In the genomic region with DNA sequence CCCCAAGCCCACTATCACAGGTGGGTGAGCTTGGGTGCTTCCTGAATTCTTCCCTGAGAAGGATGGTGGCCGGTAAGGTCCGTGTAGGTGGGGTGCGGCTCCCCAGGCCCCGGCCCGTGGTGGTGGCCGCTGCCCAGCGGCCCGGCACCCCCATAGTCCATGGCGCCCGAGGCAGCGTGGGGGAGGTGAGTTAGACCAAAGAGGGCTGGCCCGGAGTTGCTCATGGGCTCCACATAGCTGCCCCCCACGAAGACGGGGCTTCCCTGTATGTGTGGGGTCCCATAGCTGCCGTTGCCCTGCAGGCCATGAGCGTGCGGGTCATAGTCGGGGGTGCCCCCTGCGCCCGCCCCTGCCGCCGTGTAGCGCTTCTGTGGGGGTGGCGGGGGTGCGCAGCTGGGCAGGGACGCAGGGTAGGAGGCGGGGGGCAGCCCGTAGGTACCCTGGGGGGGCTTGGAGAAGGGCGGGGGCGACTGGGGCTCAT, we compare ENCODE assay signal across 14 cellular contexts. TPM values are rescaled to one million over a fixed set of nuclear protein-coding genes. Genes with fewer than 3 reads are reported as not detected.
DNase-seq lines count a peak whose midpoint lies in the region; ATAC-seq and TF ChIP-seq lines count a peak whose summit lies in the region.
"Had no signal": no experiment of that assay in that cellular context is flagged by ENCODE, and none has a peak within 500 bp of the region (broad histone marks: within the 10 kb centered on the region; RNA-seq: fewer than 3 reads in every experiment).

No MANE protein-coding gene starts in this region.

- no peak overlapping the region for H2AFZ ChIP-seq in osteoblast (ENCODE audit: low read length)

- no peak overlapping the region for H3K27ac Mint-ChIP-seq in T-helper 2 cell treated with Interferon-gamma antibody and Interleukin-4, amounts not matched to agents 5 μg/mL and 100 μg/mL, for 36 hours

- peak overlapping the region; percentile 98 to 100 for H3K27ac ChIP-seq in breast epithelium
- H3K27ac ChIP-seq in rectal smooth muscle tissue (ENCODE audit: low read depth, low read length): peak overlapping the region; percentile 90
- H3K27ac ChIP-seq in osteoblast (ENCODE audit: low read depth, low read length): no peak overlapping the region
- H3K27ac ChIP-seq: SJCRH30 had no signal

- peak overlapping the region; percentile 33 to 83 (median 67) for H3K4me3 ChIP-seq in breast epithelium
- H3K4me3 ChIP-seq in kidney epithelial cell (ENCODE audit: low read depth, low read length): peak overlapping the region; percentile 24
- peak overlapping the region; percentile 29 for H3K4me3 ChIP-seq in rectal smooth muscle tissue (ENCODE audit: low read length)
- no peak overlapping the region for H3K4me3 ChIP-seq in osteoblast (ENCODE audit: insufficient read depth, low read length)
- H3K4me3 ChIP-seq: SJCRH30 had no signal

- H3K9ac ChIP-seq in rectal smooth muscle tissue (ENCODE audit: low read length): no peak overlapping the region

- H3K27me3 ChIP-seq in breast epithelium (no peaks in the 10 kb centered on the region), kidney epithelial cell (ENCODE audit: control insufficient read depth, insufficient read depth, low read length) (no peaks in the 10 kb centered on the region), rectal smooth muscle tissue (ENCODE audit: control insufficient read depth, insufficient read depth, low read length) (no peaks in the 10 kb centered on the region), osteoblast (ENCODE audit: insufficient read depth, low read length) (no peaks in the 10 kb centered on the region)
- H3K27me3 ChIP-seq: SJCRH30 had no signal

- H3K36me3 ChIP-seq in breast epithelium (no peaks in the 10 kb centered on the region), kidney epithelial cell (ENCODE audit: control insufficient read depth, insufficient read depth, low read length) (no peaks in the 10 kb centered on the region), rectal smooth muscle tissue (ENCODE audit: control insufficient read depth, insufficient read depth, low read length) (no peaks in the 10 kb centered on the region), osteoblast (ENCODE audit: insufficient read depth, low read length) (no peaks in the 10 kb centered on the region)

- intact Hi-C loops in breast epithelium (cut with DNase I; ENCODE audit: low total_unique reads): no loop called here

- H3K9me3 ChIP-seq in breast epithelium: no peaks in the 10 kb centered on the region
- H3K9me3 ChIP-seq in osteoblast (ENCODE audit: low read depth, low read length): no peaks in the 10 kb centered on the region

- H3K27me3 Mint-ChIP-seq in T-helper 2 cell treated with Interferon-gamma antibody and Interleukin-4, amounts not matched to agents 5 μg/mL and 100 μg/mL, for 36 hours (ENCODE audit: low read depth): peaks cover 32% of the 10 kb centered on the region

- H3K4me2 ChIP-seq in osteoblast (ENCODE audit: insufficient read depth, low read length): no peak overlapping the region

- ATAC-seq in HG03280 (IDR thresholded peaks at IDR 0.05; ENCODE audit: unreplicated experiment): no peak

- H3K4me1 ChIP-seq in breast epithelium (no peaks in the 10 kb centered on the region), rectal smooth muscle tissue (ENCODE audit: control insufficient read depth, insufficient read depth, low read length) (peaks cover 27% of the 10 kb centered on the region), osteoblast (ENCODE audit: insufficient read depth, low read length) (peaks cover 41% of the 10 kb centered on the region)

- no peaks in the 10 kb centered on the region for H3K9me3 Mint-ChIP-seq in T-helper 2 cell treated with Interferon-gamma antibody and Interleukin-4, amounts not matched to agents 5 μg/mL and 100 μg/mL, for 36 hours

- no peak overlapping the region for H3K4me3 Mint-ChIP-seq in T-helper 2 cell treated with Interferon-gamma antibody and Interleukin-4, amounts not matched to agents 5 μg/mL and 100 μg/mL, for 36 hours

- no peak for TF ChIP-seq CTCF in breast epithelium (IDR thresholded peaks at IDR 0.05)
- no peak for TF ChIP-seq CTCF in kidney epithelial cell (IDR thresholded peaks at IDR 0.05; ENCODE audit: insufficient read depth, low read length, poor library complexity, severe bottlenecking)
- no peak for TF ChIP-seq CTCF in osteoblast (IDR thresholded peaks at IDR 0.05; ENCODE audit: extremely low read depth, low read depth, low read length)

- peaks cover 5% of the 10 kb centered on the region for H4K20me1 ChIP-seq in osteoblast (ENCODE audit: insufficient read depth, low read length)

- DNase-seq in ELF-1 (ENCODE audit: low read depth, low spot score) (peak; percentile 5), breast epithelium (ENCODE audit: low spot score in 2 of 2) (no peak), kidney epithelial cell (ENCODE audit: low read depth) (no peak), mucosa of gallbladder (ENCODE audit: low spot score) (no peak), osteoblast (ENCODE audit: insufficient read length, low spot score, missing footprints) (no peak)
- no peak for DNase-seq in T-helper 2 cell treated with Interferon-gamma antibody and Interleukin-4, amounts not matched to agents 5 μg/mL and 100 μg/mL, for 36 hours (ENCODE audit: low spot score)
- DNase-seq: ACHN, NCI-H1417 treated with DMSO at 0.1 percent for 48 hours, NCI-H748 treated with DMSO at 0.1 percent for 48 hours, SJCRH30 had no signal

- H3K79me2 ChIP-seq in osteoblast (ENCODE audit: insufficient read depth, low read length): peaks cover 11% of the 10 kb centered on the region

- H3K36me3 Mint-ChIP-seq in T-helper 2 cell treated with Interferon-gamma antibody and Interleukin-4, amounts not matched to agents 5 μg/mL and 100 μg/mL, for 36 hours (ENCODE audit: low read depth): no peaks in the 10 kb centered on the region

- no peaks in the 10 kb centered on the region for H3K4me1 Mint-ChIP-seq in T-helper 2 cell treated with Interferon-gamma antibody and Interleukin-4, amounts not matched to agents 5 μg/mL and 100 μg/mL, for 36 hours (ENCODE audit: low read depth)

- TF ChIP-seq POLR2A in breast epithelium (IDR thresholded peaks at IDR 0.05): no peak

RNA-seq across cellular contexts. Expression of a gene that starts 5.5 kb away (rescaled TPM):
- total RNA-seq in breast epithelium (1 to 10 TPM in 2 of 3 donors, under 1 TPM in 1; 0.80 to 5.4 (median 1.3) TPM), kidney epithelial cell (0.34 and 1.1 TPM in 2 replicates), mucosa of gallbladder (0.52 TPM), osteoblast (0.36 and 0.59 TPM in 2 replicates)
- total RNA-seq: frontal cortex had no signal

RNA-seq across cellular contexts. Expression of a gene that starts 12.1 kb away (rescaled TPM):
- total RNA-seq in breast epithelium (under 1 TPM; 0.33 to 0.80 (median 0.44) TPM), kidney epithelial cell (2.8 and 4.3 TPM in 2 replicates), mucosa of gallbladder (0.40 TPM), osteoblast (0.72 and 1.5 TPM in 2 replicates)
- total RNA-seq: frontal cortex had no signal

RNA-seq across cellular contexts. Expression of a gene that starts 22.6 kb away (rescaled TPM):
- total RNA-seq in breast epithelium (1 to 10 TPM in 2 of 3 donors, under 1 TPM in 1; 0.80 to 2.8 (median 2.0) TPM), kidney epithelial cell (4.5 and 7.4 TPM in 2 replicates), mucosa of gallbladder (2.3 TPM), osteoblast (0.72 and 1.2 TPM in 2 replicates)
- total RNA-seq: frontal cortex, mononuclear cell had no signal

RNA-seq across cellular contexts. Expression of a gene that starts 35.5 kb away (rescaled TPM):
- total RNA-seq in breast epithelium (10 to 100 TPM; 11.5 to 48.7 (median 22.6) TPM), kidney epithelial cell (18.8 and 19.1 TPM in 2 replicates), mucosa of gallbladder (0.81 TPM), osteoblast (3.2 and 5.8 TPM in 2 replicates)
- total RNA-seq: frontal cortex had no signal

RNA-seq across cellular contexts. Expression of a gene that starts 39.6 kb away (rescaled TPM):
- total RNA-seq in breast epithelium: 10 to 100 TPM in 1 of 3 donors, 1 to 10 TPM in 2; 7.9 to 16.0 (median 9.0) TPM
- 4.8 and 10.5 TPM in 2 replicates for total RNA-seq in kidney epithelial cell
- total RNA-seq in mucosa of gallbladder: 0.29 TPM
- total RNA-seq in osteoblast: 5.0 and 7.6 TPM in 2 replicates
- total RNA-seq: frontal cortex, mononuclear cell had no signal
